ENCODE assay signal across 1 cellular context in the genomic region with DNA sequence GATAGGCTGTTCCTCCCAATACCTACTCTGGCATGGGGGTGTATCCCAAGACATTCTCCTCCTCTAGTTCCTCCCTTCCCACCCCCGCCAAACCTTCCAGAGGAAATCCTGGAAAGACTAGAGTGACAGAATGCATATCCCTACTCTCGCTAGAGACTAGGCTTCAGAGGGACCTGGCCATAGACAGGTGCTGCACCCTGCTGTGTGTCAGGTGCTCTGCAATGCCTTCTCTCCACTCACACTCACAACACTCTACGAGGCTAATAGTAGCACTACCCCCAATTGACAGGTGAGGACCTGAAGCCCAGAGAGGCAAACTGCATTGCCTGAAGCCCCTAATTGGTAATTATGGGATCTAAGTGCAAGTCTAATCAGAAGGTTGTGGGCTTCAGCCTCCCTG.
TF ChIP-seq lines count a peak whose summit lies in the region.

No MANE protein-coding gene starts in this region.

TF ChIP-seq in A549, 52 proteins besides CTCF, POLR2A, EP300 and RAD21:
- TF ChIP-seq RARB (CRISPR knock-in tag; IDR thresholded peaks at IDR 0.05) (no peak), TFCP2L1 (CRISPR knock-in tag; IDR thresholded peaks at IDR 0.05) (no peak), MAFK (IDR thresholded peaks at IDR 0.05; ENCODE audit: partially characterized antibody) (no peak), CEBPB (IDR thresholded peaks at IDR 0.05) (no peak), MYC (IDR thresholded peaks at IDR 0.05; ENCODE audit: borderline replicate concordance, low read length) (no peak), KDM1A (IDR thresholded peaks at IDR 0.05; ENCODE audit: low read depth) (no peak), CBX2 (IDR thresholded peaks at IDR 0.05; ENCODE audit: borderline replicate concordance, low read depth) (no peak), GATA3 (IDR thresholded peaks at IDR 0.05; ENCODE audit: borderline replicate concordance) (no peak), HOXB13 (CRISPR knock-in tag; IDR thresholded peaks at IDR 0.05; ENCODE audit: low read depth) (no peak)
- TF ChIP-seq, protein P1, sequence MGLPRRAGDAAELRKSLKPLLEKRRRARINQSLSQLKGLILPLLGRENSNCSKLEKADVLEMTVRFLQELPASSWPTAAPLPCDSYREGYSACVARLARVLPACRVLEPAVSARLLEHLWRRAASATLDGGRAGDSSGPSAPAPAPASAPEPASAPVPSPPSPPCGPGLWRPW (IDR thresholded peaks at IDR 0.05): no peak
- TF ChIP-seq, protein P2, sequence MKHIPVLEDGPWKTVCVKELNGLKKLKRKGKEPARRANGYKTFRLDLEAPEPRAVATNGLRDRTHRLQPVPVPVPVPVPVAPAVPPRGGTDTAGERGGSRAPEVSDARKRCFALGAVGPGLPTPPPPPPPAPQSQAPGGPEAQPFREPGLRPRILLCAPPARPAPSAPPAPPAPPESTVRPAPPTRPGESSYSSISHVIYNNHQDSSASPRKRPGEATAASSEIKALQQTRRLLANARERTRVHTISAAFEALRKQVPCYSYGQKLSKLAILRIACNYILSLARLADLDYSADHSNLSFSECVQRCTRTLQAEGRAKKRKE (CRISPR knock-in tag; IDR thresholded peaks at IDR 0.05; ENCODE audit: low read depth): no peak
- TF ChIP-seq, protein P3, sequence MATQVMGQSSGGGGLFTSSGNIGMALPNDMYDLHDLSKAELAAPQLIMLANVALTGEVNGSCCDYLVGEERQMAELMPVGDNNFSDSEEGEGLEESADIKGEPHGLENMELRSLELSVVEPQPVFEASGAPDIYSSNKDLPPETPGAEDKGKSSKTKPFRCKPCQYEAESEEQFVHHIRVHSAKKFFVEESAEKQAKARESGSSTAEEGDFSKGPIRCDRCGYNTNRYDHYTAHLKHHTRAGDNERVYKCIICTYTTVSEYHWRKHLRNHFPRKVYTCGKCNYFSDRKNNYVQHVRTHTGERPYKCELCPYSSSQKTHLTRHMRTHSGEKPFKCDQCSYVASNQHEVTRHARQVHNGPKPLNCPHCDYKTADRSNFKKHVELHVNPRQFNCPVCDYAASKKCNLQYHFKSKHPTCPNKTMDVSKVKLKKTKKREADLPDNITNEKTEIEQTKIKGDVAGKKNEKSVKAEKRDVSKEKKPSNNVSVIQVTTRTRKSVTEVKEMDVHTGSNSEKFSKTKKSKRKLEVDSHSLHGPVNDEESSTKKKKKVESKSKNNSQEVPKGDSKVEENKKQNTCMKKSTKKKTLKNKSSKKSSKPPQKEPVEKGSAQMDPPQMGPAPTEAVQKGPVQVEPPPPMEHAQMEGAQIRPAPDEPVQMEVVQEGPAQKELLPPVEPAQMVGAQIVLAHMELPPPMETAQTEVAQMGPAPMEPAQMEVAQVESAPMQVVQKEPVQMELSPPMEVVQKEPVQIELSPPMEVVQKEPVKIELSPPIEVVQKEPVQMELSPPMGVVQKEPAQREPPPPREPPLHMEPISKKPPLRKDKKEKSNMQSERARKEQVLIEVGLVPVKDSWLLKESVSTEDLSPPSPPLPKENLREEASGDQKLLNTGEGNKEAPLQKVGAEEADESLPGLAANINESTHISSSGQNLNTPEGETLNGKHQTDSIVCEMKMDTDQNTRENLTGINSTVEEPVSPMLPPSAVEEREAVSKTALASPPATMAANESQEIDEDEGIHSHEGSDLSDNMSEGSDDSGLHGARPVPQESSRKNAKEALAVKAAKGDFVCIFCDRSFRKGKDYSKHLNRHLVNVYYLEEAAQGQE (IDR thresholded peaks at IDR 0.05): no peak
